In the genomic region with DNA sequence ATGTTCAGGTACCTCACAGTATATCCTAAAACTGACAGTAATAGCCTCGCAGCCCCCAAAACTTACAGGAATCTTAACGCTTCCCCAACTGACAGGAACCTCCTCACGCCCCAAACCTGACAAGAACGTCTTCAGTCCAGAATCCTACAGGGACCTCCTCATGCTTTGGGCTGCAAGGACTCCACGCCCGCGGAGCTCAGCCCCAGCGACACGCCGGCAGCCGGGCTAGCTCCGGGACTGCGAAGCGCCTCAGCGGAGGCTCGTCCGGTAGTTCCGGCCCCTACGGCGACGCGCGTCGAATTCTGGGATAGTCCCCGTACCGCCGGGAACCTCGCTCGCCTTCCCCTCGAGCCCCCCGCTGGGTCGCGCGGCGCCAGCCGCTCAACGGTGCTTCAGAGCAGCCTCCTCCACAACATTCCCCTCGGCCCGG, we compare ENCODE assay signal across 8 cellular contexts. TPM values are rescaled to one million over a fixed set of nuclear protein-coding genes. Genes with fewer than 3 reads are reported as not detected.
DNase-seq lines count a peak whose midpoint lies in the region; ATAC-seq and TF ChIP-seq lines count a peak whose summit lies in the region.

No MANE protein-coding gene starts in this region.

- peaks cover 2% of the 10 kb centered on the region for H3K36me3 Mint-ChIP-seq in IgD-negative memory B cell
- peaks cover 12% of the 10 kb centered on the region for H3K36me3 Mint-ChIP-seq in activated CD4-positive, alpha-beta T cell treated with anti-CD3 and anti-CD28 coated beads, Interleukin-2, amount 10 ng/mL, durations not matched to agents 7 days and 5 days (ENCODE audit: low read depth)

- ATAC-seq in GM21423 (IDR thresholded peaks at IDR 0.05; ENCODE audit: unreplicated experiment), result peak; percentile 22

- no peaks in the 10 kb centered on the region for H3K27me3 ChIP-seq in muscle layer of duodenum (ENCODE audit: low read depth, low read length)
- H3K27me3 ChIP-seq in tibial artery, result no peaks in the 10 kb centered on the region

- H3K4me1 ChIP-seq in muscle layer of duodenum (ENCODE audit: control insufficient read depth in 1 of 2, insufficient read depth in 2 of 2, low read length in 2 of 2) (peaks cover 0 to 3% of the 10 kb centered on the region in 2 donors), tibial artery (no peaks in the 10 kb centered on the region)

- CTCF ChIA-PET in activated CD4-positive, alpha-beta T cell treated with anti-CD3 and anti-CD28 coated beads, Interleukin-2, amount 10 ng/mL, durations not matched to agents 7 days and 5 days (lab: Charles Lee), result interaction anchor here (0.6 to 1.4 kb wide), 4 partner anchors 13 to 29 kb away, joined by 3 to 5 read pairs (median 4); no protein-coding TSS in a partner anchor

- H3K27ac Mint-ChIP-seq in IgD-negative memory B cell, result peak overlapping the region; percentile 96 to 100 (median 99)
- H3K27ac Mint-ChIP-seq in activated CD4-positive, alpha-beta T cell treated with anti-CD3 and anti-CD28 coated beads, Interleukin-2, amount 10 ng/mL, durations not matched to agents 7 days and 5 days, result peak overlapping the region; percentile 97

- H3K9me3 ChIP-seq in muscle layer of duodenum (ENCODE audit: control insufficient read depth in 1 of 2, low read length in 2 of 2), result no peaks in the 10 kb centered on the region
- H3K9me3 ChIP-seq in tibial artery, result no peaks in the 10 kb centered on the region

- TF ChIP-seq CTCF in tibial artery (IDR thresholded peaks at IDR 0.05), result no peak

- H3K27ac ChIP-seq in muscle layer of duodenum (ENCODE audit: low read length) (peak overlapping the region; percentile 88), tibial artery (peak overlapping the region; percentile 93 to 99)

- H3K4me3 ChIP-seq in muscle layer of duodenum (ENCODE audit: low read depth in 1 of 2, low read length in 2 of 2) (peak overlapping the region; percentile 72 to 83), tibial artery (peak overlapping the region; percentile 83 to 85)

- H3K36me3 ChIP-seq in muscle layer of duodenum (ENCODE audit: control insufficient read depth in 1 of 2, insufficient read depth in 2 of 2, low read length in 2 of 2) (peaks cover 3 to 14% of the 10 kb centered on the region in 2 donors), tibial artery (peaks cover 0 to 16% (median 16%) of the 10 kb centered on the region in 3 donors)

- no peaks in the 10 kb centered on the region for H3K9me3 Mint-ChIP-seq in IgD-negative memory B cell
- H3K9me3 Mint-ChIP-seq in activated CD4-positive, alpha-beta T cell treated with anti-CD3 and anti-CD28 coated beads, Interleukin-2, amount 10 ng/mL, durations not matched to agents 7 days and 5 days, result no peaks in the 10 kb centered on the region

- DNase-seq in GM04504 (ENCODE audit: low read depth), result peak; percentile 9
- peak; percentile 36 for DNase-seq in activated CD4-positive, alpha-beta T cell treated with anti-CD3 and anti-CD28 coated beads, Interleukin-2, amount 10 ng/mL, durations not matched to agents 7 days and 5 days
- peak; percentile 66 to 80 for DNase-seq in erythroblast (lab: John Stamatoyannopoulos, UW)
- DNase-seq in tibial artery, result peak in 1 of 2 donors; percentile 22
- DNase-seq in COLO829 (ENCODE audit: low spot score), result no peak

- intact Hi-C loops in tibial artery (cut with DNase I; ENCODE audit: low total_unique reads), result loop anchor here (10.0 kb wide), 2 partner anchors 141 to 771 kb away; a partner anchor contains a TSS

- no peaks in the 10 kb centered on the region for H3K27me3 Mint-ChIP-seq in IgD-negative memory B cell
- H3K27me3 Mint-ChIP-seq in activated CD4-positive, alpha-beta T cell treated with anti-CD3 and anti-CD28 coated beads, Interleukin-2, amount 10 ng/mL, durations not matched to agents 7 days and 5 days, result no peaks in the 10 kb centered on the region

- peak overlapping the region; percentile 91 to 100 (median 95) for H3K4me3 Mint-ChIP-seq in IgD-negative memory B cell
- H3K4me3 Mint-ChIP-seq in activated CD4-positive, alpha-beta T cell treated with anti-CD3 and anti-CD28 coated beads, Interleukin-2, amount 10 ng/mL, durations not matched to agents 7 days and 5 days, result peak overlapping the region; percentile 96

- POLR2A ChIA-PET in activated CD4-positive, alpha-beta T cell treated with anti-CD3 and anti-CD28 coated beads, Interleukin-2, amount 10 ng/mL, durations not matched to agents 7 days and 5 days (lab: Charles Lee), result no interaction called here

- no peak for TF ChIP-seq POLR2A in erythroblast (IDR thresholded peaks at IDR 0.05; ENCODE audit: low read length)

- H3K4me1 Mint-ChIP-seq in IgD-negative memory B cell, result peaks cover 1 to 14% (median 8%) of the 10 kb centered on the region in 3 donors
- H3K4me1 Mint-ChIP-seq in activated CD4-positive, alpha-beta T cell treated with anti-CD3 and anti-CD28 coated beads, Interleukin-2, amount 10 ng/mL, durations not matched to agents 7 days and 5 days, result peaks cover 20% of the 10 kb centered on the region

RNA-seq across cellular contexts. Expression of a gene that starts 0.6 kb away (rescaled TPM):
- polyA plus RNA-seq in IgD-negative memory B cell, result 13.6 TPM
- total RNA-seq in activated CD4-positive, alpha-beta T cell treated with anti-CD3 and anti-CD28 coated beads, Interleukin-2, amount 10 ng/mL, durations not matched to agents 7 days and 5 days, result 10 to 100 TPM; 39.6 to 41.3 TPM
